ENCODE assay signal across 14 cellular contexts in the genomic region with DNA sequence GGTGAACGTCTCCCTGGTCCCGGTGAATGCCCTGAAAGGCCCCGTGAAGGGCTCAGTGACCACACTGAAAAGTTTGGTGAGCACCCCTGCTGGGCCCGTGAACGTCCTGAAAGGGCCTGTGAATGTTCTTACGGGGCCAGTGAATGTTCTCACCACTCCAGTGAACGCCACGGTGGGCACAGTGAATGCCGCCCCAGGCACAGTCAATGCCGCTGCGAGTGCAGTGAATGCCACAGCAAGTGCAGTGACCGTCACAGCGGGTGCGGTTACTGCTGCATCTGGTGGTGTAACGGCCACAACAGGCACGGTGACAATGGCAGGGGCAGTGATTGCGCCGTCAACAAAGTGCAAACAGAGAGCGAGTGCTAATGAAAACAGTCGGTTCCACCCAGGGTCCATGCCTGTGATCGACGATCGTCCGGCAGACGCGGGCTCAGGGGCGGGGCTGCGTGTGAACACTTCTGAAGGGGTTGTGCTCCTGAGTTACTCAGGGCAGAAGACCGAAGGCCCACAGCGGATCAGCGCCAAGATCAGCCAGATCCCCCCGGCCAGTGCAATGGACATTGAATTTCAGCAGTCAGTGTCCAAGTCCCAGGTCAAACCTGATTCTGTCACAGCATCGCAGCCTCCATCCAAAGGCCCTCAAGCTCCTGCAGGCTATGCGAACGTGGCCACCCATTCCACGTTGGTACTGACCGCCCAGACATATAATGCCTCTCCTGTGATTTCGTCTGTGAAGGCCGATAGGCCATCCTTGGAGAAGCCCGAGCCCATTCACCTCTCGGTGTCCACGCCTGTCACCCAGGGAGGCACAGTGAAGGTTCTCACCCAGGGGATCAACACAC. TPM values are rescaled to one million over a fixed set of nuclear protein-coding genes. Genes with fewer than 3 reads are reported as not detected.
DNase-seq lines count a peak whose midpoint lies in the region; ATAC-seq and TF ChIP-seq lines count a peak whose summit lies in the region.
"Had no signal": no experiment of that assay in that cellular context is flagged by ENCODE, and none has a peak within 500 bp of the region (broad histone marks: within the 10 kb centered on the region; RNA-seq: fewer than 3 reads in every experiment).

No MANE protein-coding gene starts in this region.

- CTCF ChIA-PET in activated B cell treated with CpG ODN at 0.5 μM for 24 hours (lab: Charles Lee), result no interaction called here

- no peak for TF ChIP-seq CTCF in activated B cell treated with CpG ODN at 0.5 μM for 24 hours (IDR thresholded peaks at IDR 0.05)
- TF ChIP-seq CTCF in upper lobe of right lung (IDR thresholded peaks at IDR 0.05), result no peak

- no peak overlapping the region for H3K4me3 Mint-ChIP-seq in activated B cell treated with CpG ODN at 0.5 μM for 24 hours
- H3K4me3 Mint-ChIP-seq: CD4-positive, alpha-beta memory T cell had no signal

- peaks cover 7% of the 10 kb centered on the region for H3K4me1 Mint-ChIP-seq in activated B cell treated with CpG ODN at 0.5 μM for 24 hours
- H3K4me1 Mint-ChIP-seq: CD4-positive, alpha-beta memory T cell had no signal

- H3K27me3 ChIP-seq in upper lobe of right lung, result no peaks in the 10 kb centered on the region

- peak overlapping the region; percentile 73 to 93 for H3K27ac Mint-ChIP-seq in activated naive CD4-positive, alpha-beta T cell treated with anti-CD3 and anti-CD28 coated beads, Interleukin-2, amount 50 U/mL, for 72 hours
- peak overlapping the region; percentile 41 for H3K27ac Mint-ChIP-seq in activated B cell treated with CpG ODN at 0.5 μM for 24 hours

- no peak for ATAC-seq in activated naive CD4-positive, alpha-beta T cell treated with anti-CD3 and anti-CD28 coated beads, Interleukin-2, amount 50 U/mL, for 72 hours
- ATAC-seq in activated B cell treated with CpG ODN at 0.5 μM for 24 hours (ENCODE audit: low read depth) (no peak), upper lobe of right lung (no peak), GM19455 (IDR thresholded peaks at IDR 0.05; ENCODE audit: unreplicated experiment) (no peak)
- ATAC-seq: Panc1 had no signal

- H3K36me3 ChIP-seq in upper lobe of right lung, result peaks cover 98% of the 10 kb centered on the region

- no peak overlapping the region for H3K27ac ChIP-seq in upper lobe of right lung

- DNase-seq in activated naive CD4-positive, alpha-beta T cell treated with anti-CD3 and anti-CD28 coated beads, Interleukin-2, amount 50 U/mL, for 72 hours (ENCODE audit: low spot score in 2 of 2), result no peak
- no peak for DNase-seq in activated naive CD4-positive, alpha-beta T cell treated with Interleukin-2 at 50 U/mL for 16 hours
- DNase-seq in activated B cell treated with CpG ODN at 0.5 μM for 24 hours (no peak), mesenteric fat pad (ENCODE audit: low spot score) (peak; percentile 75), upper lobe of right lung (peak; percentile 58), DMS79 (lab: John Stamatoyannopoulos, UW) (no peak)
- DNase-seq: CD4-positive, alpha-beta memory T cell; GF-D8; Karpas-422; NCI-H2029; NCI-H510A; SHP77 had no signal

- peaks cover 24 to 34% of the 10 kb centered on the region in 2 donors for H3K36me3 Mint-ChIP-seq in activated naive CD4-positive, alpha-beta T cell treated with anti-CD3 and anti-CD28 coated beads, Interleukin-2, amount 50 U/mL, for 72 hours
- peaks cover 95% of the 10 kb centered on the region for H3K36me3 Mint-ChIP-seq in activated B cell treated with CpG ODN at 0.5 μM for 24 hours (ENCODE audit: low read depth)

- no peaks in the 10 kb centered on the region for H3K9me3 Mint-ChIP-seq in activated naive CD4-positive, alpha-beta T cell treated with anti-CD3 and anti-CD28 coated beads, Interleukin-2, amount 50 U/mL, for 72 hours
- no peaks in the 10 kb centered on the region for H3K9me3 Mint-ChIP-seq in activated B cell treated with CpG ODN at 0.5 μM for 24 hours

- H3K27me3 Mint-ChIP-seq in activated B cell treated with CpG ODN at 0.5 μM for 24 hours, result no peaks in the 10 kb centered on the region
- H3K27me3 Mint-ChIP-seq: CD4-positive, alpha-beta memory T cell had no signal

- H3K4me3 ChIP-seq in upper lobe of right lung, result no peak overlapping the region

- peaks cover 9% of the 10 kb centered on the region for H3K4me1 ChIP-seq in upper lobe of right lung

- intact Hi-C loops in activated B cell treated with CpG ODN at 0.5 μM for 24 hours (cut with micrococcal nuclease) (loop anchor here (5.0 kb wide), 1 partner anchor 43 kb away; a partner anchor contains a TSS), upper lobe of right lung (cut with DNase I) (no loop called here)

- no peaks in the 10 kb centered on the region for H3K9me3 ChIP-seq in upper lobe of right lung

- POLR2A ChIA-PET in activated B cell treated with CpG ODN at 0.5 μM for 24 hours (lab: Charles Lee), result no interaction called here

RNA-seq across cellular contexts. Expression of a gene that starts 41.5 kb away (rescaled TPM):
- total RNA-seq in activated naive CD4-positive, alpha-beta T cell treated with anti-CD3 and anti-CD28 coated beads, Interleukin-2, amount 50 U/mL, for 72 hours, result 10 to 100 TPM; 44.7 to 54.9 TPM
- total RNA-seq in activated B cell treated with CpG ODN at 0.5 μM for 24 hours, result 109 and 121 TPM in 2 replicates
- total RNA-seq in mesenteric fat pad, result 29.9 TPM
- total RNA-seq in upper lobe of right lung, result 42.3 TPM

Comparison
In these comparisons a context has a peak if more than half of its experiments do, and no peak if none do; other contexts are left out.
1. DNase-seq: peak in mesenteric fat pad (single experiment) and upper lobe of right lung (single experiment); none in activated naive CD4-positive, alpha-beta T cell treated with anti-CD3 and anti-CD28 coated beads, Interleukin-2, amount 50 U/mL, for 72 hours (0 of 2), activated naive CD4-positive, alpha-beta T cell treated with Interleukin-2 at 50 U/mL for 16 hours (single experiment), activated B cell treated with CpG ODN at 0.5 μM for 24 hours (single experiment) and DMS79 (single experiment).